ENCODE assay signal across 31 cellular contexts in the genomic region with DNA sequence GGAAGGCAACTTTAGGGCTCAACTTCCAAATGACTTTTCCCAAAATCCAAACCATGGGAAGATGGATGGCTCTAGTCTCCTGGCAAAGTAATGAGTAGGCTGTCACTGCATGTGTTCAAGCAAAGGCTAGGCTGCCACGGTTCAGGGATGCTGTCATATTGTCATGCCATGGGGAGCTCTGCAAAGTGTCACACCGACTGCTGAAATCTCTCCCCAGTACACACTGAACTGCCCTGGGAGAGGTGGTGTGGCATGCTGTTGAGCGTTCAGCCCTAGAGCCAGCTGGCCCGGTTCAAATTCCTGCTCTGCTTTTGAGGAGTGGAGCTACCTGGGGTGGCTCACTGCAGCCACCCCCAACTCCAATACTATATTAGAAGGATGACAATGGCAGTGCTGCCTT.
"Had no signal": no experiment of that assay in that cellular context is flagged by ENCODE, and none has a peak within 500 bp of the region (broad histone marks: within the 10 kb centered on the region; RNA-seq: fewer than 3 reads in every experiment).

No MANE protein-coding gene starts in this region.

- DNase-seq: naive thymus-derived CD4-positive, alpha-beta T cell; naive thymus-derived CD8-positive, alpha-beta T cell; natural killer cell; nucleus accumbens; occipital lobe; ovary; pancreas; posterior cingulate gyrus; psoas muscle; retina; right cardiac atrium; right lobe of liver; sigmoid colon; small intestine; spleen; stimulated activated CD4-positive, alpha-beta T cell treated with anti-CD3 and anti-CD28 coated beads, Interleukin-12 subunit alpha, Interleukin-12 subunit beta, amount 100 ng/mL, for 4 hours; stimulated activated CD4-positive, alpha-beta T cell treated with anti-CD3 and anti-CD28 coated beads, Interleukin-15, amount 100 ng/mL, for 24 hours; stimulated activated CD4-positive, alpha-beta T cell treated with anti-CD3 and anti-CD28 coated beads, Interleukin-1b, Interleukin-23, amount 100 ng/mL, for 48 hours; stimulated activated CD4-positive, alpha-beta T cell treated with anti-CD3 and anti-CD28 coated beads, Interleukin-2, amount 100 ng/mL, for 24 hours had no signal

- ATAC-seq: naive thymus-derived CD8-positive, alpha-beta T cell; natural killer cell; natural killer cell treated with Interleukin-12 subunit alpha and Interleukin-12 subunit beta and Interleukin-15 and Interleukin-18, amount 100 ng/mL, for 72 hours; pancreas; psoas muscle; right cardiac atrium; right lobe of liver; sciatic nerve had no signal

- H3K36me3 Mint-ChIP-seq: naive thymus-derived CD8-positive, alpha-beta T cell; natural killer cell; natural killer cell treated with Interleukin-12 subunit alpha and Interleukin-12 subunit beta and Interleukin-15 and Interleukin-18, amount 100 ng/mL, for 72 hours; neural progenitor cell had no signal

- H3K4me3 ChIP-seq: neural progenitor cell, ovary, pancreas, prostate gland, psoas muscle, right atrium auricular region, right lobe of liver, sigmoid colon, skin epidermis, smooth muscle cell, spleen had no signal

- H3K4me1 Mint-ChIP-seq: naive thymus-derived CD8-positive, alpha-beta T cell; neural crest cell had no signal

- H3K27me3 ChIP-seq: neural progenitor cell, ovary, pancreas, right atrium auricular region, right lobe of liver, sigmoid colon had no signal

- H3K9ac ChIP-seq: neural progenitor cell, parathyroid adenoma had no signal

- H2AFZ ChIP-seq: neural progenitor cell, parathyroid adenoma had no signal

- H3K4me2 ChIP-seq: neural progenitor cell, smooth muscle cell had no signal

- H3K9me3 Mint-ChIP-seq: naive thymus-derived CD4-positive, alpha-beta T cell; naive thymus-derived CD8-positive, alpha-beta T cell; natural killer cell; natural killer cell treated with Interleukin-12 subunit alpha and Interleukin-12 subunit beta and Interleukin-15 and Interleukin-18, amount 100 ng/mL, for 72 hours; neural crest cell; neural progenitor cell had no signal

- FAIRE-seq: pancreas, small intestine had no signal

- H3K27ac ChIP-seq: neural progenitor cell, neutrophil, ovary, pancreas, parathyroid adenoma, prostate gland, psoas muscle, right atrium auricular region, right lobe of liver, sigmoid colon, skin epidermis, spleen had no signal

- H3K27me3 Mint-ChIP-seq: natural killer cell treated with Interleukin-12 subunit alpha and Interleukin-12 subunit beta and Interleukin-15 and Interleukin-18, amount 100 ng/mL, for 72 hours had no signal

- H3K4me1 ChIP-seq: neural progenitor cell, pancreas, prostate gland, psoas muscle, right atrium auricular region, right lobe of liver, sigmoid colon, spleen had no signal

- H3K36me3 ChIP-seq: neural progenitor cell, neutrophil, ovary, pancreas, prostate gland, right atrium auricular region, right lobe of liver, sigmoid colon, spleen had no signal

- H3K79me2 ChIP-seq: parathyroid adenoma had no signal

- H3K4me3 Mint-ChIP-seq: naive thymus-derived CD4-positive, alpha-beta T cell; naive thymus-derived CD8-positive, alpha-beta T cell; natural killer cell; natural killer cell treated with Interleukin-12 subunit alpha and Interleukin-12 subunit beta and Interleukin-15 and Interleukin-18, amount 100 ng/mL, for 72 hours; nephron; neural crest cell; neural progenitor cell had no signal

- H3K27ac Mint-ChIP-seq: naive thymus-derived CD8-positive, alpha-beta T cell; natural killer cell; natural killer cell treated with Interleukin-12 subunit alpha and Interleukin-12 subunit beta and Interleukin-15 and Interleukin-18, amount 100 ng/mL, for 72 hours; nephron; neural progenitor cell; progenitor cell of endocrine pancreas had no signal

- H3K9me3 ChIP-seq: neutrophil, ovary, pancreas, prostate gland, psoas muscle, right atrium auricular region, right lobe of liver, sigmoid colon, spleen had no signal
